ENCODE assay signal across 26 cellular contexts in the genomic region with DNA sequence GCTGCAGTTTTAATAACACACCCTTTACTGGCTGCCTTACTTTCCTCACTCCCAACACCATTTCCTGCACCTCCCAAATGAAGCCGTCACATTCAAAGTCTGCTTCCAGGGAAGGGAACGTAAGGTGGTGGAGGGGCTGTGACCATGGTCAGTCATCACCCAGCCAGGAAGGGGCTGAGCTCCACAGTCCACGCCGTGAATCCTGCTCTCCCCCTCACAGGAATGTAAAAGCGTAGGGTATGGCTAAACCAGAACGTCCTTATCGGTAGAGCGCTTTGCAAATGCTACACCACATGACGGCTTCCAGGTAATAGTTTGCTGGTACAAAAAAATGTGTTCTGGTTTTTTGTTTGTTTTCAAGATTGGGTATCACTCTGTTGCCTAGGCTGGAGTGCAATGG. TPM values are rescaled to one million over a fixed set of nuclear protein-coding genes. Genes with fewer than 3 reads are reported as not detected.
DNase-seq lines count a peak whose midpoint lies in the region; TF ChIP-seq lines count a peak whose summit lies in the region.
"Had no signal": no experiment of that assay in that cellular context is flagged by ENCODE, and none has a peak within 500 bp of the region (broad histone marks: within the 10 kb centered on the region; RNA-seq: fewer than 3 reads in every experiment).

No MANE protein-coding gene starts in this region.

- H4K12ac ChIP-seq in trophoblast cell (ENCODE audit: low read depth, low read length), result no peak overlapping the region

- H2AFZ ChIP-seq in Karpas-422 (ENCODE audit: low read length), result no peak overlapping the region
- H2AFZ ChIP-seq in neuronal stem cell (ENCODE audit: low read length), result no peak overlapping the region
- H2AFZ ChIP-seq in trophoblast cell (ENCODE audit: insufficient read depth, low read length, poor library complexity), result no peak overlapping the region
- H2AFZ ChIP-seq in mammary epithelial cell (ENCODE audit: low read depth, low read length), result no peak overlapping the region

- TF ChIP-seq POLR2A in uterus (IDR thresholded peaks at IDR 0.05), result no peak

- H3K4me1 ChIP-seq in left ventricle myocardium inferior (peaks cover 30% of the 10 kb centered on the region), Karpas-422 (ENCODE audit: low read length) (peaks cover 78% of the 10 kb centered on the region), neuronal stem cell (ENCODE audit: control insufficient read depth in 2 of 2, insufficient read depth in 1 of 2, low read depth in 1 of 2, low read length in 2 of 2) (peaks cover 0 to 2% of the 10 kb centered on the region in 2 donors), trophoblast cell (ENCODE audit: control insufficient read depth in 1 of 2, insufficient read depth in 2 of 2, low read length in 2 of 2) (peaks cover 0 to 4% of the 10 kb centered on the region in 2 experiments), mammary epithelial cell (ENCODE audit: insufficient read depth, low read length) (no peaks in the 10 kb centered on the region), uterus (no peaks in the 10 kb centered on the region)
- H3K4me1 ChIP-seq: BE2C had no signal

- CTCF ChIA-PET in mammary epithelial cell (lab: Charles Lee; ENCODE audit: low non-redundant PET), result no interaction called here

- in situ Hi-C loops in mammary epithelial cell (cut with MboI; ENCODE audit: low sequenced_read_pairs in 2 of 2), result no loop called here

- H3K4me1 Mint-ChIP-seq in activated CD4-positive, alpha-beta T cell treated with anti-CD3 and anti-CD28 coated beads, Interleukin-2, amount 10 ng/mL, durations not matched to agents 24 days and 14 days, result no peaks in the 10 kb centered on the region
- H3K4me1 Mint-ChIP-seq: CD14-positive monocyte; CD8-positive, alpha-beta memory T cell had no signal

- H3K4me2 ChIP-seq in Karpas-422 (ENCODE audit: low read depth, low read length, poor library complexity, severe bottlenecking) (peak overlapping the region; percentile 85), neuronal stem cell (ENCODE audit: insufficient read depth, low read length, poor library complexity, severe bottlenecking) (no peak overlapping the region), trophoblast cell (ENCODE audit: low read length) (no peak overlapping the region), mammary epithelial cell (ENCODE audit: insufficient read depth, low read depth, low read length) (no peak overlapping the region)
- H3K4me2 ChIP-seq: BLaER1 had no signal

- no peak overlapping the region for H4K8ac ChIP-seq in neuronal stem cell (ENCODE audit: low read depth, low read length)
- H4K8ac ChIP-seq in trophoblast cell (ENCODE audit: low read depth, low read length), result no peak overlapping the region

- no peak overlapping the region for H3K27ac Mint-ChIP-seq in activated CD4-positive, alpha-beta T cell treated with anti-CD3 and anti-CD28 coated beads, Interleukin-2, amount 10 ng/mL, durations not matched to agents 24 days and 14 days
- H3K27ac Mint-ChIP-seq: CD4-positive, CD25-positive, alpha-beta regulatory T cell had no signal

- H3K18ac ChIP-seq in neuronal stem cell (ENCODE audit: low read length) (no peak overlapping the region), trophoblast cell (ENCODE audit: low read length) (no peak overlapping the region)

- no TSS peak for BruUV-seq in mammary epithelial cell (replicated peaks; lab: Mats Ljungman, UMichigan)

- no peaks in the 10 kb centered on the region for H3K9me2 ChIP-seq in Karpas-422 (replicated peaks; ENCODE audit: insufficient read depth, low read length)

- no peak overlapping the region for H3K14ac ChIP-seq in neuronal stem cell (ENCODE audit: low read length)
- no peak overlapping the region for H3K14ac ChIP-seq in trophoblast cell (ENCODE audit: low read length)

- H3K4ac ChIP-seq in neuronal stem cell (ENCODE audit: low read length), result no peak overlapping the region
- no peak overlapping the region for H3K4ac ChIP-seq in trophoblast cell (ENCODE audit: low read depth, low read length)

- dilution Hi-C loops in mammary epithelial cell (cut with HindIII; ENCODE audit: low sequenced_read_pairs), result no loop called here

- no peak overlapping the region for H3K4me3 Mint-ChIP-seq in activated CD4-positive, alpha-beta T cell treated with anti-CD3 and anti-CD28 coated beads, Interleukin-2, amount 10 ng/mL, durations not matched to agents 24 days and 14 days
- H3K4me3 Mint-ChIP-seq: CD14-positive monocyte; CD4-positive, alpha-beta memory T cell; CD4-positive, CD25-positive, alpha-beta regulatory T cell; CD8-positive, alpha-beta memory T cell had no signal

- peak overlapping the region; percentile 28 for H3K27ac ChIP-seq in left ventricle myocardium inferior (replicated peaks)
- peak overlapping the region; percentile 96 for H3K27ac ChIP-seq in Karpas-422 (ENCODE audit: low read length)
- H3K27ac ChIP-seq in neuronal stem cell (replicated peaks; ENCODE audit: low read length), result no peak overlapping the region
- no peak overlapping the region for H3K27ac ChIP-seq in trophoblast cell (ENCODE audit: low read depth, low read length)
- no peak overlapping the region for H3K27ac ChIP-seq in mammary epithelial cell (ENCODE audit: insufficient read depth, low read depth, low read length)
- H3K27ac ChIP-seq in uterus, result no peak overlapping the region
- H3K27ac ChIP-seq: 22Rv1, BLaER1 had no signal

- no peak overlapping the region for H2BK15ac ChIP-seq in neuronal stem cell (ENCODE audit: low read length)

- no peaks in the 10 kb centered on the region for H3K9me3 Mint-ChIP-seq in activated CD4-positive, alpha-beta T cell treated with anti-CD3 and anti-CD28 coated beads, Interleukin-2, amount 10 ng/mL, durations not matched to agents 24 days and 14 days
- H3K9me3 Mint-ChIP-seq: CD4-positive, alpha-beta memory T cell; CD4-positive, CD25-positive, alpha-beta regulatory T cell; CD8-positive, alpha-beta memory T cell had no signal

- H3K36me3 Mint-ChIP-seq in activated CD4-positive, alpha-beta T cell treated with anti-CD3 and anti-CD28 coated beads, Interleukin-2, amount 10 ng/mL, durations not matched to agents 24 days and 14 days (ENCODE audit: low read depth), result peaks cover 29% of the 10 kb centered on the region

- H2BK5ac ChIP-seq in neuronal stem cell (ENCODE audit: low read length) (no peak overlapping the region), trophoblast cell (ENCODE audit: low read depth, low read length, poor library complexity) (no peak overlapping the region)

- no peak for DNase-seq in left ventricle myocardium inferior
- no peak for DNase-seq in cardiac septum (ENCODE audit: low spot score)
- DNase-seq in Karpas-422, result peak; percentile 66
- DNase-seq in neuronal stem cell (ENCODE audit: low spot score), result no peak
- peak; percentile 45 to 52 for DNase-seq in trophoblast cell
- no peak for DNase-seq in mammary epithelial cell
- no peak for DNase-seq in uterus
- DNase-seq in activated CD4-positive, alpha-beta T cell treated with anti-CD3 and anti-CD28 coated beads, Interleukin-2, amount 10 ng/mL, durations not matched to agents 24 days and 14 days, result no peak
- DNase-seq: ACHN; BE2C; C1 segment of cervical spinal cord; CD4-positive, alpha-beta memory T cell; CD4-positive, CD25-positive, alpha-beta regulatory T cell; CD8-positive, alpha-beta memory T cell; COR-L47; DMS 273 treated with DMSO at 0.1 percent for 48 hours; DMS153; DMS53; DMS79; DND-41; EL; GDM1 had no signal

- intact Hi-C loops in left ventricle myocardium inferior (cut with micrococcal nuclease), result no loop called here
- intact Hi-C loops in cardiac septum (cut with DNase I), result no loop called here
- intact Hi-C loops in mammary epithelial cell (cut with micrococcal nuclease), result no loop called here
- intact Hi-C loops in uterus (cut with DNase I; ENCODE audit: low total_unique reads), result no loop called here
- intact Hi-C loops in activated CD4-positive, alpha-beta T cell treated with anti-CD3 and anti-CD28 coated beads, Interleukin-2, amount 10 ng/mL, durations not matched to agents 24 days and 14 days (cut with micrococcal nuclease), result no loop called here

- H3K4me3 ChIP-seq in left ventricle myocardium inferior (no peak overlapping the region), Karpas-422 (ENCODE audit: low read length) (peak overlapping the region; percentile 57), neuronal stem cell (ENCODE audit: low read length in 2 of 2) (no peak overlapping the region), trophoblast cell (ENCODE audit: low read depth, low read length) (no peak overlapping the region), mammary epithelial cell (replicated peaks in 1 of 3; ENCODE audit: insufficient read depth in 1 of 3, low read depth in 2 of 3, low read length in 3 of 3) (no peak overlapping the region), uterus (no peak overlapping the region)
- H3K4me3 ChIP-seq: BLaER1, GM12878 had no signal

- H3K23ac ChIP-seq in neuronal stem cell (ENCODE audit: low read depth, low read length, poor library complexity), result no peak overlapping the region
- H3K23ac ChIP-seq in trophoblast cell (ENCODE audit: low read length), result no peak overlapping the region

- H3K79me2 ChIP-seq in Karpas-422 (ENCODE audit: low read length) (peaks cover 28% of the 10 kb centered on the region), trophoblast cell (ENCODE audit: control insufficient read depth, insufficient read depth, low read length, poor library complexity) (no peaks in the 10 kb centered on the region), mammary epithelial cell (ENCODE audit: insufficient read depth, low read length) (peaks cover 6% of the 10 kb centered on the region)

- H2AK5ac ChIP-seq in neuronal stem cell (ENCODE audit: low read depth, low read length) (no peak overlapping the region), trophoblast cell (ENCODE audit: low read length) (no peak overlapping the region)

- H2BK12ac ChIP-seq in neuronal stem cell (ENCODE audit: low read length), result no peak overlapping the region
- H2BK12ac ChIP-seq in trophoblast cell (ENCODE audit: low read length), result no peak overlapping the region

- H3K79me1 ChIP-seq in neuronal stem cell (ENCODE audit: low read depth, low read length) (peaks cover 4% of the 10 kb centered on the region), trophoblast cell (ENCODE audit: low read length) (no peaks in the 10 kb centered on the region)

- H4K91ac ChIP-seq in neuronal stem cell (ENCODE audit: low read depth, low read length, poor library complexity) (no peak overlapping the region), trophoblast cell (ENCODE audit: low read depth, low read length) (no peak overlapping the region)

- no peaks in the 10 kb centered on the region for H3K9me3 ChIP-seq in left ventricle myocardium inferior (replicated peaks)
- H3K9me3 ChIP-seq in Karpas-422 (ENCODE audit: low read length), result no peaks in the 10 kb centered on the region
- H3K9me3 ChIP-seq in neuronal stem cell (replicated peaks in 1 of 2; ENCODE audit: control insufficient read depth in 2 of 2, insufficient read depth in 1 of 2, low read depth in 1 of 2, low read length in 2 of 2), result peaks cover 0 to 1% of the 10 kb centered on the region in 2 donors
- H3K9me3 ChIP-seq in trophoblast cell (ENCODE audit: insufficient read depth, low read depth, low read length), result peaks cover 5% of the 10 kb centered on the region
- no peaks in the 10 kb centered on the region for H3K9me3 ChIP-seq in mammary epithelial cell (replicated peaks; ENCODE audit: insufficient read depth, low read length)
- no peaks in the 10 kb centered on the region for H3K9me3 ChIP-seq in uterus
- H3K9me3 ChIP-seq: BE2C, BLaER1 had no signal

- TF ChIP-seq CTCF in left ventricle myocardium inferior (IDR thresholded peaks at IDR 0.05; ENCODE audit: borderline replicate concordance) (no peak), mammary epithelial cell (conservative IDR thresholded peaks at IDR 0.05 in 1 of 2, IDR thresholded peaks at IDR 0.05 in 1 of 2; ENCODE audit: extremely low read depth in 1 of 2, insufficient read depth in 1 of 2, low read depth in 1 of 2, low read length in 2 of 2) (no peak), uterus (IDR thresholded peaks at IDR 0.05) (no peak)

- H3K36me3 ChIP-seq in left ventricle myocardium inferior, result peaks cover 78% of the 10 kb centered on the region
- peaks cover 55% of the 10 kb centered on the region for H3K36me3 ChIP-seq in Karpas-422 (ENCODE audit: insufficient read depth, low read length)
- peaks cover 37 to 59% of the 10 kb centered on the region in 2 donors for H3K36me3 ChIP-seq in neuronal stem cell (replicated peaks in 1 of 2; ENCODE audit: control insufficient read depth in 2 of 2, insufficient read depth in 2 of 2, low read length in 2 of 2)
- peaks cover 43 to 55% of the 10 kb centered on the region in 2 experiments for H3K36me3 ChIP-seq in trophoblast cell (ENCODE audit: control insufficient read depth in 1 of 2, insufficient read depth in 2 of 2, low read length in 2 of 2)
- H3K36me3 ChIP-seq in mammary epithelial cell (ENCODE audit: insufficient read depth, low read length), result peaks cover 4% of the 10 kb centered on the region
- H3K36me3 ChIP-seq in uterus, result no peaks in the 10 kb centered on the region

- H3K27me3 Mint-ChIP-seq in activated CD4-positive, alpha-beta T cell treated with anti-CD3 and anti-CD28 coated beads, Interleukin-2, amount 10 ng/mL, durations not matched to agents 24 days and 14 days, result no peaks in the 10 kb centered on the region
- H3K27me3 Mint-ChIP-seq: CD4-positive, alpha-beta memory T cell; CD4-positive, CD25-positive, alpha-beta regulatory T cell; CD8-positive, alpha-beta memory T cell had no signal

- no peaks in the 10 kb centered on the region for H3K27me3 ChIP-seq in left ventricle myocardium inferior (ENCODE audit: low read depth)
- H3K27me3 ChIP-seq in Karpas-422 (ENCODE audit: low read length), result no peaks in the 10 kb centered on the region
- no peaks in the 10 kb centered on the region for H3K27me3 ChIP-seq in neuronal stem cell (ENCODE audit: control insufficient read depth in 3 of 3, insufficient read depth in 3 of 3, low read depth in 1 of 3, low read length in 3 of 3)
- no peaks in the 10 kb centered on the region for H3K27me3 ChIP-seq in trophoblast cell (ENCODE audit: insufficient read depth, low read length)
- no peaks in the 10 kb centered on the region for H3K27me3 ChIP-seq in mammary epithelial cell (ENCODE audit: insufficient read depth, low read length)
- no peaks in the 10 kb centered on the region for H3K27me3 ChIP-seq in uterus
- H3K27me3 ChIP-seq: BE2C, BLaER1 had no signal

- H2BK120ac ChIP-seq in neuronal stem cell (ENCODE audit: low read depth, low read length), result no peak overlapping the region
- no peak overlapping the region for H2BK120ac ChIP-seq in trophoblast cell (ENCODE audit: insufficient read depth, low read length, poor library complexity)

- H3K9ac ChIP-seq in Karpas-422 (ENCODE audit: low read length), result peak overlapping the region; percentile 68
- peak overlapping the region; percentile 35 for H3K9ac ChIP-seq in neuronal stem cell (ENCODE audit: low read depth, low read length, poor library complexity)
- no peak overlapping the region for H3K9ac ChIP-seq in trophoblast cell (ENCODE audit: low read length)
- no peak overlapping the region for H3K9ac ChIP-seq in mammary epithelial cell (ENCODE audit: insufficient read depth, low read length)
- H3K9ac ChIP-seq: BLaER1 had no signal

- H4K20me1 ChIP-seq in Karpas-422 (ENCODE audit: insufficient read depth, low read depth, low read length) (peaks cover 6% of the 10 kb centered on the region; the same call in 1 of the 2 replicates), mammary epithelial cell (ENCODE audit: insufficient read depth, low read length) (no peaks in the 10 kb centered on the region)
- H4K20me1 ChIP-seq: BLaER1 had no signal

- WGBS in neuronal stem cell (ENCODE audit: extremely low coverage in 2 of 2, insufficient read length in 2 of 2, insufficient replicate concordance in 1 of 2), 2 donors, result no CpG with 5 or more reads among the region's 9 CpGs
- no CpG with 5 or more reads among the region's 9 CpGs for WGBS in trophoblast cell (ENCODE audit: extremely low coverage, insufficient coverage, insufficient read length)
- 99% methylated on average over 9 of the region's 9 CpGs for WGBS in mammary epithelial cell (ENCODE audit: low coverage, missing lambda C conversion rate)

RNA-seq across cellular contexts. Expression of a gene that starts 7.0 kb away (rescaled TPM):
- total RNA-seq in left ventricle myocardium inferior, result 14.7 TPM
- 20.7 TPM for total RNA-seq in cardiac septum
- 26.9 and 33.8 TPM in 2 replicates for total RNA-seq in Karpas-422 (2014; rRNA removed; shearing (Covaris generic); ENCODE audit: low replicate concordance)
- 17.1 TPM for polyA plus RNA-seq in neuronal stem cell (2013, experiment 1 of 2)
- 16.9 TPM for polyA plus RNA-seq in neuronal stem cell (2013, experiment 2 of 2)
- 20.5 and 21.5 TPM in 2 replicates for polyA plus RNA-seq in trophoblast cell (2013)
- 10 to 100 TPM; 12.5 to 21.2 TPM for total RNA-seq in mammary epithelial cell
- 9.3 TPM for polyA plus RNA-seq in mammary epithelial cell
- 15.8 TPM for polyA minus RNA-seq in mammary epithelial cell
- total RNA-seq in uterus, result 10 to 100 TPM; 18.8 to 90.5 (median 44.3) TPM
- 18.9 and 24.2 TPM in 2 replicates for total RNA-seq in activated CD4-positive, alpha-beta T cell treated with anti-CD3 and anti-CD28 coated beads, Interleukin-2, amount 10 ng/mL, durations not matched to agents 24 days and 14 days

RNA-seq across cellular contexts. Expression of a gene that starts 33.2 kb away (rescaled TPM):
- total RNA-seq in left ventricle myocardium inferior, result 24.0 TPM
- total RNA-seq in cardiac septum, result 18.1 TPM
- 31.3 and 58.0 TPM in 2 replicates for total RNA-seq in Karpas-422 (2014; rRNA removed; shearing (Covaris generic); ENCODE audit: low replicate concordance)
- 29.0 TPM for polyA plus RNA-seq in neuronal stem cell (2013, experiment 1 of 2)
- 28.4 TPM for polyA plus RNA-seq in neuronal stem cell (2013, experiment 2 of 2)
- 14.4 and 14.9 TPM in 2 replicates for polyA plus RNA-seq in trophoblast cell (2013)
- total RNA-seq in mammary epithelial cell, result 10 to 100 TPM; 23.8 to 32.0 TPM
- polyA plus RNA-seq in mammary epithelial cell, result 23.0 TPM
- polyA minus RNA-seq in mammary epithelial cell, result 39.1 TPM
- 10 to 100 TPM in 3 of 4 donors, 1 to 10 TPM in 1; 9.7 to 51.8 (median 35.6) TPM for total RNA-seq in uterus
- total RNA-seq in activated CD4-positive, alpha-beta T cell treated with anti-CD3 and anti-CD28 coated beads, Interleukin-2, amount 10 ng/mL, durations not matched to agents 24 days and 14 days, result 32.5 and 33.4 TPM in 2 replicates

RNA-seq across cellular contexts. Expression of a gene that starts 33.5 kb away (rescaled TPM):
- total RNA-seq in left ventricle myocardium inferior (9.8 TPM), cardiac septum (10.0 TPM), mammary epithelial cell (10 to 100 TPM; 38.7 to 40.0 TPM), uterus (10 to 100 TPM; 14.4 to 41.5 (median 22.8) TPM)
- total RNA-seq in Karpas-422 (2014; rRNA removed; shearing (Covaris generic); ENCODE audit: low replicate concordance), result 5.9 and 9.2 TPM in 2 replicates
- polyA plus RNA-seq in neuronal stem cell (2013, experiment 1 of 2), result 4.7 TPM
- 4.7 TPM for polyA plus RNA-seq in neuronal stem cell (2013, experiment 2 of 2)
- 13.1 and 13.5 TPM in 2 replicates for polyA plus RNA-seq in trophoblast cell (2013)
- 25.4 TPM for polyA plus RNA-seq in mammary epithelial cell
- polyA minus RNA-seq in mammary epithelial cell, result 36.0 TPM
- 7.7 and 8.6 TPM in 2 replicates for total RNA-seq in activated CD4-positive, alpha-beta T cell treated with anti-CD3 and anti-CD28 coated beads, Interleukin-2, amount 10 ng/mL, durations not matched to agents 24 days and 14 days

Comparison
In these comparisons a context has a peak if more than half of its experiments do, and no peak if none do; other contexts are left out.
1. DNase-seq: peak in Karpas-422 (single experiment) and trophoblast cell (2 of 2); none in left ventricle myocardium inferior (single experiment), cardiac septum (single experiment), neuronal stem cell (single experiment), mammary epithelial cell (single experiment), uterus (0 of 2) and activated CD4-positive, alpha-beta T cell treated with anti-CD3 and anti-CD28 coated beads, Interleukin-2, amount 10 ng/mL, durations not matched to agents 24 days and 14 days (single experiment).
2. H3K27ac ChIP-seq: peak in left ventricle myocardium inferior (single experiment) and Karpas-422 (single experiment); none in neuronal stem cell (single experiment), trophoblast cell (single experiment), mammary epithelial cell (single experiment) and uterus (0 of 2).
3. H3K9ac ChIP-seq: peak in Karpas-422 (single experiment) and neuronal stem cell (single experiment); none in trophoblast cell (single experiment) and mammary epithelial cell (single experiment).